In genomic region chr20:40741507-40742106, GRCh38 we compare ENCODE assay signal across 9 cellular contexts. TPM values are rescaled to one million over a fixed set of nuclear protein-coding genes. Genes with fewer than 3 reads are reported as not detected.
DNase-seq lines count a peak whose midpoint lies in the region; ATAC-seq and TF ChIP-seq lines count a peak whose summit lies in the region.
"Had no signal": no experiment of that assay in that cellular context is flagged by ENCODE, and none has a peak within 500 bp of the region (broad histone marks: within the 10 kb centered on the region; RNA-seq: fewer than 3 reads in every experiment).

No MANE protein-coding gene starts in this region.

- H3K4me1 Mint-ChIP-seq in activated CD8-positive, alpha-beta T cell treated with anti-CD3 and anti-CD28 coated beads, Interleukin-2, amount 10 ng/mL, durations not matched to agents 7 days and 5 days (ENCODE audit: low read depth): no peaks in the 10 kb centered on the region

- POLR2A ChIA-PET in activated CD8-positive, alpha-beta T cell treated with anti-CD3 and anti-CD28 coated beads, Interleukin-2, amount 10 ng/mL, durations not matched to agents 7 days and 5 days (lab: Charles Lee): interaction anchor here (0.5 to 0.9 kb wide), 2 partner anchors 212 to 222 kb away, joined by 3 to 4 read pairs; no protein-coding TSS in a partner anchor

- no peak for ATAC-seq in activated CD8-positive, alpha-beta T cell treated with anti-CD3 and anti-CD28 coated beads, Interleukin-2, amount 10 ng/mL, durations not matched to agents 7 days and 5 days
- no peak for ATAC-seq in HG02763 (IDR thresholded peaks at IDR 0.05; ENCODE audit: unreplicated experiment)
- ATAC-seq in HG03025 (IDR thresholded peaks at IDR 0.05; ENCODE audit: low FRiP score, unreplicated experiment): no peak

- DNase-seq in ELR (ENCODE audit: low read depth) (peak; percentile 56), NCI-H1694 (lab: John Stamatoyannopoulos, UW) (peak; percentile 31), globus pallidus (ENCODE audit: low spot score) (peak; percentile 24), retinal pigment epithelial cell (ENCODE audit: low read depth) (no peak)
- DNase-seq in activated CD8-positive, alpha-beta T cell treated with anti-CD3 and anti-CD28 coated beads, Interleukin-2, amount 10 ng/mL, durations not matched to agents 7 days and 5 days: peak; percentile 71

- peaks cover 18% of the 10 kb centered on the region for H3K27me3 Mint-ChIP-seq in activated CD8-positive, alpha-beta T cell treated with anti-CD3 and anti-CD28 coated beads, Interleukin-2, amount 10 ng/mL, durations not matched to agents 7 days and 5 days (ENCODE audit: low read depth)

- no peak overlapping the region for H3K27ac Mint-ChIP-seq in activated CD8-positive, alpha-beta T cell treated with anti-CD3 and anti-CD28 coated beads, Interleukin-2, amount 10 ng/mL, durations not matched to agents 7 days and 5 days

- H3K36me3 Mint-ChIP-seq in activated CD8-positive, alpha-beta T cell treated with anti-CD3 and anti-CD28 coated beads, Interleukin-2, amount 10 ng/mL, durations not matched to agents 7 days and 5 days (ENCODE audit: low read depth): no peaks in the 10 kb centered on the region

- CTCF ChIA-PET in activated CD8-positive, alpha-beta T cell treated with anti-CD3 and anti-CD28 coated beads, Interleukin-2, amount 10 ng/mL, durations not matched to agents 7 days and 5 days (lab: Charles Lee): interaction anchor here (0.6 to 5.9 kb wide), 30 partner anchors 9 to 598 kb away, joined by 3 to 116 read pairs (median 4); no protein-coding TSS in a partner anchor

- no peak overlapping the region for H3K4me3 ChIP-seq in retinal pigment epithelial cell (ENCODE audit: low read length)
- H3K4me3 ChIP-seq: HAP-1 had no signal

- H3K4me3 Mint-ChIP-seq in activated CD8-positive, alpha-beta T cell treated with anti-CD3 and anti-CD28 coated beads, Interleukin-2, amount 10 ng/mL, durations not matched to agents 7 days and 5 days: no peak overlapping the region

- no peaks in the 10 kb centered on the region for H3K9me3 Mint-ChIP-seq in activated CD8-positive, alpha-beta T cell treated with anti-CD3 and anti-CD28 coated beads, Interleukin-2, amount 10 ng/mL, durations not matched to agents 7 days and 5 days (ENCODE audit: insufficient read depth)

- no peak overlapping the region for H3K27ac ChIP-seq in 22Rv1

- TF ChIP-seq CTCF in 22Rv1 (IDR thresholded peaks at IDR 0.05): peak; percentile 89
- TF ChIP-seq CTCF in retinal pigment epithelial cell (conservative IDR thresholded peaks at IDR 0.05; ENCODE audit: low read depth, low read length): peak; percentile 76

RNA-seq across cellular contexts. Expression of gene MAFB, which starts 52.6 kb away (rescaled TPM):
- total RNA-seq in activated CD8-positive, alpha-beta T cell treated with anti-CD3 and anti-CD28 coated beads, Interleukin-2, amount 10 ng/mL, durations not matched to agents 7 days and 5 days: under 1 TPM in 1 of 2 experiments, not detected in 1; 0.08 TPM
